Comparison of ENCODE assay signal across 2 cellular contexts in the genomic region with DNA sequence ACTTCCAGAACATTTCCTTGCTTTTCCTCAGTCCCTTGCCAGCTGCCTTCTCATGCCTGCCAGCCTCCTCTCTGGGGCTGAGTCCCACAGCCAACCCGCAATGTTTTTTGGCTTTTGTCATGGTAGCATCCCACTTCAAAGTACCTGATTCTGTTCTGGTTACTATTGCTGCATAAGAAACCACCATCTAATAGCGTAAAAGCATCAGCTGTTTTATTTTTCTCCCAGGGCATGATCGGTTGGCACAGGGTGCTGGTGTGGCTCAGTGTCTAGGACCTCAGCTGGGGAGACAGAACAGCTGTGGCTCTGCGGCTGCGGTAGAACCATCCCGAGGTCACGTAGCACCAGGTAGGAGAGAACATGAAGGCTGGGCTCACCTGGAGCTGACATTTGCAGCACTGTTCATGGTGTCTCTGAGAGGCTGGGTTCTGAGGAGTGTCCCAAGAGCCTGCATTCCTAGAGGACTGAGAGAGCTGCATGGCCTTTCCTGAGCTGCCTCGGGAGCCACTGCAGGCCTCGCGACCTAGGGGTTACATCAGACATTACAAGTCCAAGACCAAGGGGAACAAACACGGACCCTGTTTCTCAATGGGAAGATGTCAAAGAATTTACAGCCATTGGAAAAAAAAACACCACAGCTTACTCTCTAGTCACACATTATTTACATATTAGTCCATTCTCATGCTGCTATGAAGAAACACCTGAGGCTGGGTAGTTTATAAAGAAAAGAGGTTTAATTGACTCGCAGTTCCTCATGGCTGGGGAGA.
TF ChIP-seq lines count a peak whose summit lies in the region.

No MANE protein-coding gene starts in this region.

TF ChIP-seq in HepG2, 621 proteins besides CTCF, POLR2A, EP300 and RAD21 (continues in another document):
- TF ChIP-seq NCOR1 (IDR thresholded peaks at IDR 0.05; ENCODE audit: borderline replicate concordance, low read length): peak; percentile 42; the same call in 1 of the 2 replicates
- TF ChIP-seq HNF4A (CRISPR knock-in tag; IDR thresholded peaks at IDR 0.05): peak; percentile 30; the same call in 1 of the 2 replicates
- no peak for TF ChIP-seq HMGA1 (CRISPR knock-in tag; conservative IDR thresholded peaks at IDR 0.05)
- TF ChIP-seq, protein P1, sequence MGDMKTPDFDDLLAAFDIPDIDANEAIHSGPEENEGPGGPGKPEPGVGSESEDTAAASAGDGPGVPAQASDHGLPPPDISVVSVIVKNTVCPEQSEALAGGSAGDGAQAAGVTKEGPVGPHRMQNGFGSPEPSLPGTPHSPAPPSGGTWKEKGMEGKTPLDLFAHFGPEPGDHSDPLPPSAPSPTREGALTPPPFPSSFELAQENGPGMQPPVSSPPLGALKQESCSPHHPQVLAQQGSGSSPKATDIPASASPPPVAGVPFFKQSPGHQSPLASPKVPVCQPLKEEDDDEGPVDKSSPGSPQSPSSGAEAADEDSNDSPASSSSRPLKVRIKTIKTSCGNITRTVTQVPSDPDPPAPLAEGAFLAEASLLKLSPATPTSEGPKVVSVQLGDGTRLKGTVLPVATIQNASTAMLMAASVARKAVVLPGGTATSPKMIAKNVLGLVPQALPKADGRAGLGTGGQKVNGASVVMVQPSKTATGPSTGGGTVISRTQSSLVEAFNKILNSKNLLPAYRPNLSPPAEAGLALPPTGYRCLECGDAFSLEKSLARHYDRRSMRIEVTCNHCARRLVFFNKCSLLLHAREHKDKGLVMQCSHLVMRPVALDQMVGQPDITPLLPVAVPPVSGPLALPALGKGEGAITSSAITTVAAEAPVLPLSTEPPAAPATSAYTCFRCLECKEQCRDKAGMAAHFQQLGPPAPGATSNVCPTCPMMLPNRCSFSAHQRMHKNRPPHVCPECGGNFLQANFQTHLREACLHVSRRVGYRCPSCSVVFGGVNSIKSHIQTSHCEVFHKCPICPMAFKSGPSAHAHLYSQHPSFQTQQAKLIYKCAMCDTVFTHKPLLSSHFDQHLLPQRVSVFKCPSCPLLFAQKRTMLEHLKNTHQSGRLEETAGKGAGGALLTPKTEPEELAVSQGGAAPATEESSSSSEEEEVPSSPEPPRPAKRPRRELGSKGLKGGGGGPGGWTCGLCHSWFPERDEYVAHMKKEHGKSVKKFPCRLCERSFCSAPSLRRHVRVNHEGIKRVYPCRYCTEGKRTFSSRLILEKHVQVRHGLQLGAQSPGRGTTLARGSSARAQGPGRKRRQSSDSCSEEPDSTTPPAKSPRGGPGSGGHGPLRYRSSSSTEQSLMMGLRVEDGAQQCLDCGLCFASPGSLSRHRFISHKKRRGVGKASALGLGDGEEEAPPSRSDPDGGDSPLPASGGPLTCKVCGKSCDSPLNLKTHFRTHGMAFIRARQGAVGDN (CRISPR knock-in tag; IDR thresholded peaks at IDR 0.05): peak; percentile 18; the same call in 1 of the 2 replicates
- peak; percentile 18 for TF ChIP-seq TEAD3 (CRISPR knock-in tag; optimal IDR thresholded peaks at IDR 0.05; ENCODE audit: borderline replicate concordance)
- TF ChIP-seq, protein P2, sequence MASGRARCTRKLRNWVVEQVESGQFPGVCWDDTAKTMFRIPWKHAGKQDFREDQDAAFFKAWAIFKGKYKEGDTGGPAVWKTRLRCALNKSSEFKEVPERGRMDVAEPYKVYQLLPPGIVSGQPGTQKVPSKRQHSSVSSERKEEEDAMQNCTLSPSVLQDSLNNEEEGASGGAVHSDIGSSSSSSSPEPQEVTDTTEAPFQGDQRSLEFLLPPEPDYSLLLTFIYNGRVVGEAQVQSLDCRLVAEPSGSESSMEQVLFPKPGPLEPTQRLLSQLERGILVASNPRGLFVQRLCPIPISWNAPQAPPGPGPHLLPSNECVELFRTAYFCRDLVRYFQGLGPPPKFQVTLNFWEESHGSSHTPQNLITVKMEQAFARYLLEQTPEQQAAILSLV (CRISPR knock-in tag; IDR thresholded peaks at IDR 0.05; ENCODE audit: borderline replicate concordance): no peak
- 0 out of 2 replicates have a peak, but pooled peaks have one; percentile 25 for TF ChIP-seq FOXJ3 (CRISPR knock-in tag; IDR thresholded peaks at IDR 0.05; ENCODE audit: borderline replicate concordance)
- TF ChIP-seq STAG1 (CRISPR knock-in tag; IDR thresholded peaks at IDR 0.05): peak; percentile 26
- no peak for TF ChIP-seq ZNF282 (IDR thresholded peaks at IDR 0.05; ENCODE audit: partially characterized antibody)
- 0 out of 2 replicates have a peak, but pooled peaks have one; percentile 22 for TF ChIP-seq ERF (CRISPR knock-in tag; IDR thresholded peaks at IDR 0.05)
- TF ChIP-seq, protein P3, sequence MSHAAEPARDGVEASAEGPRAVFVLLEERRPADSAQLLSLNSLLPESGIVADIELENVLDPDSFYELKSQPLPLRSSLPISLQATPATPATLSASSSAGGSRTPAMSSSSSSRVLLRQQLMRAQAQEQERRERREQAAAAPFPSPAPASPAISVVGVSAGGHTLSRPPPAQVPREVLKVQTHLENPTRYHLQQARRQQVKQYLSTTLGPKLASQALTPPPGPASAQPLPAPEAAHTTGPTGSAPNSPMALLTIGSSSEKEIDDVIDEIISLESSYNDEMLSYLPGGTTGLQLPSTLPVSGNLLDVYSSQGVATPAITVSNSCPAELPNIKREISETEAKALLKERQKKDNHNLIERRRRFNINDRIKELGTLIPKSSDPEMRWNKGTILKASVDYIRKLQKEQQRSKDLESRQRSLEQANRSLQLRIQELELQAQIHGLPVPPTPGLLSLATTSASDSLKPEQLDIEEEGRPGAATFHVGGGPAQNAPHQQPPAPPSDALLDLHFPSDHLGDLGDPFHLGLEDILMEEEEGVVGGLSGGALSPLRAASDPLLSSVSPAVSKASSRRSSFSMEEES (CRISPR knock-in tag; IDR thresholded peaks at IDR 0.05): no peak
- TF ChIP-seq, protein P4, sequence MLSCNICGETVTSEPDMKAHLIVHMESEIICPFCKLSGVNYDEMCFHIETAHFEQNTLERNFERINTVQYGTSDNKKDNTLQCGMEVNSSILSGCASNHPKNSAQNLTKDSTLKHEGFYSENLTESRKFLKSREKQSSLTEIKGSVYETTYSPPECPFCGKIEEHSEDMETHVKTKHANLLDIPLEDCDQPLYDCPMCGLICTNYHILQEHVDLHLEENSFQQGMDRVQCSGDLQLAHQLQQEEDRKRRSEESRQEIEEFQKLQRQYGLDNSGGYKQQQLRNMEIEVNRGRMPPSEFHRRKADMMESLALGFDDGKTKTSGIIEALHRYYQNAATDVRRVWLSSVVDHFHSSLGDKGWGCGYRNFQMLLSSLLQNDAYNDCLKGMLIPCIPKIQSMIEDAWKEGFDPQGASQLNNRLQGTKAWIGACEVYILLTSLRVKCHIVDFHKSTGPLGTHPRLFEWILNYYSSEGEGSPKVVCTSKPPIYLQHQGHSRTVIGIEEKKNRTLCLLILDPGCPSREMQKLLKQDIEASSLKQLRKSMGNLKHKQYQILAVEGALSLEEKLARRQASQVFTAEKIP (CRISPR knock-in tag; IDR thresholded peaks at IDR 0.05; ENCODE audit: borderline replicate concordance): no peak
- 0 out of 2 replicates have a peak, but pooled peaks have one; percentile 30 for TF ChIP-seq ZNF614 (CRISPR knock-in tag; IDR thresholded peaks at IDR 0.05; ENCODE audit: borderline replicate concordance)
- TF ChIP-seq, protein P5, sequence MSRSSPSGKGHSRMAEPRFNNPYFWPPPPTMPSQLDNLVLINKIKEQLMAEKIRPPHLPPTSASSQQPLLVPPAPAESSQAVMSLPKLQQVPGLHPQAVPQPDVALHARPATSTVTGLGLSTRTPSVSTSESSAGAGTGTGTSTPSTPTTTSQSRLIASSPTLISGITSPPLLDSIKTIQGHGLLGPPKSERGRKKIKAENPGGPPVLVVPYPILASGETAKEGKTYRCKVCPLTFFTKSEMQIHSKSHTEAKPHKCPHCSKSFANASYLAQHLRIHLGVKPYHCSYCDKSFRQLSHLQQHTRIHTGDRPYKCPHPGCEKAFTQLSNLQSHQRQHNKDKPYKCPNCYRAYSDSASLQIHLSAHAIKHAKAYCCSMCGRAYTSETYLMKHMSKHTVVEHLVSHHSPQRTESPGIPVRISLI (CRISPR knock-in tag; IDR thresholded peaks at IDR 0.05; ENCODE audit: borderline replicate concordance): peak; percentile 62; the same call in 1 of the 2 replicates

TF ChIP-seq in WTC11, 78 proteins besides CTCF, POLR2A, EP300 and RAD21:
- TF ChIP-seq, protein P6, sequence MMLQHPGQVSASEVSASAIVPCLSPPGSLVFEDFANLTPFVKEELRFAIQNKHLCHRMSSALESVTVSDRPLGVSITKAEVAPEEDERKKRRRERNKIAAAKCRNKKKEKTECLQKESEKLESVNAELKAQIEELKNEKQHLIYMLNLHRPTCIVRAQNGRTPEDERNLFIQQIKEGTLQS (CRISPR knock-in tag; conservative IDR thresholded peaks at IDR 0.05): no peak
- peak; percentile 90 for TF ChIP-seq GABPB1 (CRISPR knock-in tag; IDR thresholded peaks at IDR 0.05)
